Comparison of ENCODE assay signal across 8 cellular contexts in the genomic region with DNA sequence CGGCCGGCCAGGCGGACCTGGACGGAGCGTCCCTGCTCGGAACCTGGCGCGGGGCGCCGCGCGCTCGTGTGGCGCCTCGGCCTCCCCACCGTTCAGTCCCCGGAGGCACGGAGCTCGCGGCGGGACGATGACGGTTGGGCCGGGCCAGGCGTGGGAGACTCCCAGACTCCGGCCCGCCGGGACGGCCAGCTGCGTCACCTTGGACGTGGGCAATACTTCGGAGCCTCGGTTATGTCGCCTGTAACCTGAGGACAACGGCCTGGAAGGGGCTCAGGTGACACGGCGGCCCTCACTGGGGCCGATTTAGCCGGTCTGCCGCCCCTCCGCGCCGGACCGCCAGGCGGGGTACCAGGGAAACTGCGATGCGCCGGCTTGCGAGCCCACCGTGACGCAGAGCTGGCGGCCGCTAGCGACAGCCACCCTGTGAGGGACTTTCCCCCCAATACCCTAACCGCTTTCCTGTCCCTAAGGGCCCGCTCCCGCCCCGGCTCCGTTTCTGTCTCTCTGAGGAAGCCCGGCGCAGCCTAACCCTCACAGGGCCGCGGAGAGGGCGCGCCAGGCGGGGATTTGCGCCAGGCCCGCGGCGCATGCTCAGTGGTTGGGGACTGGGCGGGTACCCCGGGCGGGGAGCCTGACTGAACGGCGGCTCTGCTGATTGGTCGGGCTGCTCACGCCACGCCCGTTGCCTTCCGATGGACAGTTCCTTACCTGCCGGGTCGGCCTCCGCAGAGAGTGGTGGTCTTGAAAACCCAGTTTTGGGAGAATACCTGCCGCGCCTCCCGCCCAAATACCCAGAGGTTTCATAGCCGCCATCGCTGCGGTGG.
DNase-seq lines count a peak whose midpoint lies in the region; ATAC-seq and TF ChIP-seq lines count a peak whose summit lies in the region.

No MANE protein-coding gene starts in this region.

- no peaks in the 10 kb centered on the region for H3K79me2 ChIP-seq in Karpas-422 (ENCODE audit: low read length)

- H3K27me3 ChIP-seq in Karpas-422 (ENCODE audit: low read length) (no peaks in the 10 kb centered on the region), neuron (ENCODE audit: insufficient read depth, low read length) (peaks cover 46% of the 10 kb centered on the region)

- H4K20me1 ChIP-seq in Karpas-422 (ENCODE audit: insufficient read depth, low read depth, low read length) = peaks cover 4% of the 10 kb centered on the region; the same call in 1 of the 2 replicates

- H3K27ac ChIP-seq in Karpas-422 (ENCODE audit: low read length) = no peak overlapping the region

- peak overlapping the region; percentile 95 for H3K4me2 ChIP-seq in Karpas-422 (ENCODE audit: low read depth, low read length, poor library complexity, severe bottlenecking)

- H3K36me3 ChIP-seq in Karpas-422 (ENCODE audit: insufficient read depth, low read length) (no peaks in the 10 kb centered on the region), neuron (ENCODE audit: insufficient read depth, low read length) (no peaks in the 10 kb centered on the region)

- peak overlapping the region; percentile 100 for H2AFZ ChIP-seq in Karpas-422 (ENCODE audit: low read length)
- H2AFZ ChIP-seq in neuron (ENCODE audit: low read depth, low read length) = peak overlapping the region; percentile 99

- ATAC-seq in GM21825 (IDR thresholded peaks at IDR 0.05; ENCODE audit: unreplicated experiment) = peak; percentile 81

- DNase-seq in DMS79 treated with DMSO at 0.1 percent for 48 hours (lab: John Stamatoyannopoulos, UW) (peak; percentile 99), Karpas-422 (peak; percentile 96), foreskin melanocyte (peak; percentile 75), stromal cell of bone marrow (ENCODE audit: low read depth) (peak; percentile 64)
- peak; percentile 94 for DNase-seq in activated naive CD4-positive, alpha-beta T cell treated with Interleukin-2 at 50 U/mL for 16 hours

- H3K9me2 ChIP-seq in Karpas-422 (replicated peaks; ENCODE audit: insufficient read depth, low read length) = no peaks in the 10 kb centered on the region

- peak overlapping the region; percentile 68 for H3K9ac ChIP-seq in Karpas-422 (ENCODE audit: low read length)

- H3K9me3 ChIP-seq in Karpas-422 (ENCODE audit: low read length) (no peaks in the 10 kb centered on the region), neuron (ENCODE audit: low read length) (no peaks in the 10 kb centered on the region)

- TF ChIP-seq POLR2A in Raji (IDR thresholded peaks at IDR 0.05; ENCODE audit: insufficient read depth, low read depth, low read length) = peak; percentile 80

- H3K4me3 ChIP-seq in Karpas-422 (ENCODE audit: low read length) = peak overlapping the region; percentile 82
- peak overlapping the region; percentile 61 for H3K4me3 ChIP-seq in neuron (ENCODE audit: low read length)

- H3K4me1 ChIP-seq in Karpas-422 (ENCODE audit: low read length) (peaks cover 24% of the 10 kb centered on the region), neuron (ENCODE audit: insufficient read depth, low read length) (peaks cover 2% of the 10 kb centered on the region)
